ENCODE assay signal across 1 cellular context in the genomic region with DNA sequence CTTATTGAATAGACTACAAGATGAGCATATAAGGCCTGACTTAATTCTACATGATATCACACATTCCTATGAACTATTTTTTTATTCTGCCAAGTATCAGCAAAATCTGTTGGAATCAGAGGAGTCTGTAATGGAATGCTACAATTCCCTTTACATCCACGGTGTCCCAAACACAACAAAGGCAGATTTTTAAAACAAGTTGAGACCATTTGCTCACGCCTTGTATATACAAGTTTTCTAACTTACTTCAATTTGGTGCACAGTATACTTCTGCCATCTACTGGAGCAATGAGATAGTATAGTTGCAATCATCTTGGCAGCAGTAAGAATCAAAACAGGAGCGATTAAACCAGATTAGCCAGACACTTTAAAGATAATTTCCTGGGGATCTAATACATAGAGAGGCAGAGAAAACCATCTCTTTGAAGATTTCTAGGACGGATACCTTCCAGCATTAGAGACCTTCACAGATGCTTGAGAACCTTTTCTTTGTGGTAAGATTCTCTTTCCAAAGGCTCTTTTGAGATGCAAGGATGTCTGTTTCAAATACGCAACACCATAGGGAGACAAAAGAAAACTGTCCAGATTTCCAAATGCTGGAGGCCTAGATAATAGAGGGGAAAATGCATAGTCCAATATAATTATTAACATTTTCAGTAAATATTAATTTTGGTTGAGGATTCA.
TF ChIP-seq lines count a peak whose summit lies in the region.

No MANE protein-coding gene starts in this region.

TF ChIP-seq in WTC11, 78 proteins besides CTCF, POLR2A, EP300 and RAD21 (continued from another document):
- TF ChIP-seq, protein P1, sequence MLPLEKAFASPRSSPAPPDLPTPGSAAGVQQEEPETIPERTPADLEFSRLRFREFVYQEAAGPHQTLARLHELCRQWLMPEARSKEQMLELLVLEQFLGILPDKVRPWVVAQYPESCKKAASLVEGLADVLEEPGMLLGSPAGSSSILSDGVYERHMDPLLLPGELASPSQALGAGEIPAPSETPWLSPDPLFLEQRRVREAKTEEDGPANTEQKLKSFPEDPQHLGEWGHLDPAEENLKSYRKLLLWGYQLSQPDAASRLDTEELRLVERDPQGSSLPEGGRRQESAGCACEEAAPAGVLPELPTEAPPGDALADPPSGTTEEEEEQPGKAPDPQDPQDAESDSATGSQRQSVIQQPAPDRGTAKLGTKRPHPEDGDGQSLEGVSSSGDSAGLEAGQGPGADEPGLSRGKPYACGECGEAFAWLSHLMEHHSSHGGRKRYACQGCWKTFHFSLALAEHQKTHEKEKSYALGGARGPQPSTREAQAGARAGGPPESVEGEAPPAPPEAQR (CRISPR knock-in tag; IDR thresholded peaks at IDR 0.05): no peak
- TF ChIP-seq OVOL2 (CRISPR knock-in tag; IDR thresholded peaks at IDR 0.05; ENCODE audit: borderline replicate concordance) (no peak), EMX1 (CRISPR knock-in tag; IDR thresholded peaks at IDR 0.05) (no peak), ATF1 (CRISPR knock-in tag; IDR thresholded peaks at IDR 0.05) (no peak)
- TF ChIP-seq, protein P2, sequence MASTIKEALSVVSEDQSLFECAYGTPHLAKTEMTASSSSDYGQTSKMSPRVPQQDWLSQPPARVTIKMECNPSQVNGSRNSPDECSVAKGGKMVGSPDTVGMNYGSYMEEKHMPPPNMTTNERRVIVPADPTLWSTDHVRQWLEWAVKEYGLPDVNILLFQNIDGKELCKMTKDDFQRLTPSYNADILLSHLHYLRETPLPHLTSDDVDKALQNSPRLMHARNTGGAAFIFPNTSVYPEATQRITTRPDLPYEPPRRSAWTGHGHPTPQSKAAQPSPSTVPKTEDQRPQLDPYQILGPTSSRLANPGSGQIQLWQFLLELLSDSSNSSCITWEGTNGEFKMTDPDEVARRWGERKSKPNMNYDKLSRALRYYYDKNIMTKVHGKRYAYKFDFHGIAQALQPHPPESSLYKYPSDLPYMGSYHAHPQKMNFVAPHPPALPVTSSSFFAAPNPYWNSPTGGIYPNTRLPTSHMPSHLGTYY (CRISPR knock-in tag; IDR thresholded peaks at IDR 0.05): no peak
- TF ChIP-seq, protein P3, sequence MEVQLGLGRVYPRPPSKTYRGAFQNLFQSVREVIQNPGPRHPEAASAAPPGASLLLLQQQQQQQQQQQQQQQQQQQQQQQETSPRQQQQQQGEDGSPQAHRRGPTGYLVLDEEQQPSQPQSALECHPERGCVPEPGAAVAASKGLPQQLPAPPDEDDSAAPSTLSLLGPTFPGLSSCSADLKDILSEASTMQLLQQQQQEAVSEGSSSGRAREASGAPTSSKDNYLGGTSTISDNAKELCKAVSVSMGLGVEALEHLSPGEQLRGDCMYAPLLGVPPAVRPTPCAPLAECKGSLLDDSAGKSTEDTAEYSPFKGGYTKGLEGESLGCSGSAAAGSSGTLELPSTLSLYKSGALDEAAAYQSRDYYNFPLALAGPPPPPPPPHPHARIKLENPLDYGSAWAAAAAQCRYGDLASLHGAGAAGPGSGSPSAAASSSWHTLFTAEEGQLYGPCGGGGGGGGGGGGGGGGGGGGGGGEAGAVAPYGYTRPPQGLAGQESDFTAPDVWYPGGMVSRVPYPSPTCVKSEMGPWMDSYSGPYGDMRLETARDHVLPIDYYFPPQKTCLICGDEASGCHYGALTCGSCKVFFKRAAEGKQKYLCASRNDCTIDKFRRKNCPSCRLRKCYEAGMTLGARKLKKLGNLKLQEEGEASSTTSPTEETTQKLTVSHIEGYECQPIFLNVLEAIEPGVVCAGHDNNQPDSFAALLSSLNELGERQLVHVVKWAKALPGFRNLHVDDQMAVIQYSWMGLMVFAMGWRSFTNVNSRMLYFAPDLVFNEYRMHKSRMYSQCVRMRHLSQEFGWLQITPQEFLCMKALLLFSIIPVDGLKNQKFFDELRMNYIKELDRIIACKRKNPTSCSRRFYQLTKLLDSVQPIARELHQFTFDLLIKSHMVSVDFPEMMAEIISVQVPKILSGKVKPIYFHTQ (CRISPR knock-in tag; IDR thresholded peaks at IDR 0.05): no peak
- TF ChIP-seq, protein P4, sequence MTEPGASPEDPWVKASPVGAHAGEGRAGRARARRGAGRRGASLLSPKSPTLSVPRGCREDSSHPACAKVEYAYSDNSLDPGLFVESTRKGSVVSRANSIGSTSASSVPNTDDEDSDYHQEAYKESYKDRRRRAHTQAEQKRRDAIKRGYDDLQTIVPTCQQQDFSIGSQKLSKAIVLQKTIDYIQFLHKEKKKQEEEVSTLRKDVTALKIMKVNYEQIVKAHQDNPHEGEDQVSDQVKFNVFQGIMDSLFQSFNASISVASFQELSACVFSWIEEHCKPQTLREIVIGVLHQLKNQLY (CRISPR knock-in tag; IDR thresholded peaks at IDR 0.05): no peak
